Comparison of ENCODE assay signal across 23 cellular contexts in genomic region chr5:54601832-54602231, GRCh38.
DNase-seq lines count a peak whose midpoint lies in the region; ATAC-seq, FAIRE-seq and TF ChIP-seq lines count a peak whose summit lies in the region.
"Had no signal": no experiment of that assay in that cellular context is flagged by ENCODE, and none has a peak within 500 bp of the region (broad histone marks: within the 10 kb centered on the region; RNA-seq: fewer than 3 reads in every experiment).

No MANE protein-coding gene starts in this region.

- no peak for DNase-seq in right lobe of liver
- no peak for DNase-seq in HepG2 (ENCODE audit: low spot score)
- peak; percentile 36 for DNase-seq in foreskin melanocyte
- no peak for DNase-seq in sigmoid colon
- DNase-seq in HuH-7 (ENCODE audit: low spot score) = no peak
- DNase-seq in GM13976 (ENCODE audit: low spot score) = no peak
- no peak for DNase-seq in HEK293T (ENCODE audit: extremely low spot score)
- no peak for DNase-seq in retina
- DNase-seq: activated CD4-positive, alpha-beta T cell treated with anti-CD3 and anti-CD28 coated beads, Interleukin-2, amount 10 ng/mL, durations not matched to agents 24 days and 14 days; activated gamma-delta T cell; amniotic stem cell; CD4-positive, alpha-beta memory T cell; erythroblast; NCI-H1092 treated with DMSO at 0.1 percent for 48 hours; NCI-H510A; NK-92 treated with Interleukin-12 subunit alpha and Interleukin-12 subunit beta, amount 100 ng/mL, for 24 hours; ovary; small intestine; stimulated activated CD4-positive, alpha-beta T cell treated with anti-CD3 and anti-CD28 coated beads, Interleukin-4, amount 100 ng/mL, for 24 hours had no signal

- H4K20me1 ChIP-seq in HepG2 (ENCODE audit: insufficient read depth, low read length) = no peaks in the 10 kb centered on the region

- POLR2A ChIA-PET in HepG2 (lab: Yijun Ruan, JAX) = no interaction called here
- POLR2A ChIA-PET in HEK293T (lab: Yijun Ruan, JAX) = no interaction called here

- 42% methylated on average over 3 of the region's 3 CpGs for WGBS in right lobe of liver (ENCODE audit: insufficient coverage, low coverage, low lambda C conversion rate, missing lambda C conversion rate)
- WGBS in HepG2 (ENCODE audit: low lambda C conversion rate) = 37% methylated on average over 3 of the region's 3 CpGs
- 49 to 68% methylated on average over 3 of the region's 3 CpGs for WGBS in sigmoid colon, 2 donors

- H3K36me3 ChIP-seq in right lobe of liver = no peaks in the 10 kb centered on the region
- no peaks in the 10 kb centered on the region for H3K36me3 ChIP-seq in HepG2 (replicated peaks in 1 of 2; ENCODE audit: control insufficient read depth in 1 of 2, insufficient read depth in 2 of 2, low read length in 2 of 2)
- no peaks in the 10 kb centered on the region for H3K36me3 ChIP-seq in sigmoid colon
- H3K36me3 ChIP-seq: HAP-1, ovary had no signal

- H3K27ac ChIP-seq in right lobe of liver = peak overlapping the region in 1 of 3 donors; percentile 11
- no peak overlapping the region for H3K27ac ChIP-seq in HepG2 (ENCODE audit: extremely low read length, insufficient read depth, low read length)
- H3K27ac ChIP-seq in sigmoid colon = peak overlapping the region; percentile 29 to 57 (median 41)
- H3K27ac ChIP-seq: ovary, RWPE1 had no signal

- no peaks in the 10 kb centered on the region for H3K79me2 ChIP-seq in HepG2 (ENCODE audit: insufficient read depth, low read length)

- H3K4me2 ChIP-seq in HepG2 (ENCODE audit: low read depth, low read length) = no peak overlapping the region

- TF ChIP-seq CTCF in right lobe of liver (IDR thresholded peaks at IDR 0.05) (no peak), HepG2 (CRISPR knock-in tag; IDR thresholded peaks at IDR 0.05) (no peak), sigmoid colon (IDR thresholded peaks at IDR 0.05) (no peak), GM13976 (IDR thresholded peaks at IDR 0.05; ENCODE audit: borderline replicate concordance, control extremely low read depth, extremely low read depth, insufficient read depth, missing control alignments) (no peak)

- no peak for FAIRE-seq in HepG2 (lab: Jason Lieb, UNC)
- FAIRE-seq: GM12878, small intestine had no signal

- intact Hi-C loops in right lobe of liver (cut with DNase I) (no loop called here), HepG2 (cut with micrococcal nuclease; ENCODE audit: unreplicated experiment) (no loop called here), sigmoid colon (cut with DNase I) (no loop called here)

- H3K9ac ChIP-seq in HepG2 (ENCODE audit: insufficient read depth, low read depth, low read length) = no peak overlapping the region

- no peak for TF ChIP-seq RAD21 in HepG2 (CRISPR knock-in tag; IDR thresholded peaks at IDR 0.05)

- no peak overlapping the region for H3K4me3 ChIP-seq in right lobe of liver
- H3K4me3 ChIP-seq in HepG2 (replicated peaks in 1 of 3; ENCODE audit: insufficient read depth in 1 of 3, low read depth in 2 of 3, low read length in 3 of 3) = no peak overlapping the region
- H3K4me3 ChIP-seq in sigmoid colon = no peak overlapping the region
- H3K4me3 ChIP-seq: GM12878, HAP-1, lung, ovary had no signal

- H2AFZ ChIP-seq in HepG2 (ENCODE audit: low read length) = no peak overlapping the region

- in situ Hi-C loops in HepG2 (cut with HindIII; ENCODE audit: extremely low pct_ligation_motif_present, low pct_unique_long_range_greater_than_20kb) = no loop called here
- in situ Hi-C loops in GM13976 (cut with MboI; ENCODE audit: low sequenced_read_pairs, unreplicated experiment) = no loop called here

- BruUV-seq in HepG2 (replicated peaks; lab: Mats Ljungman, UMichigan) = no TSS peak

- TF ChIP-seq EP300 in HepG2 (IDR thresholded peaks at IDR 0.05; ENCODE audit: low read depth in 2 of 2, low read length in 2 of 2) (no peak), HepG2 (CRISPR knock-in tag; IDR thresholded peaks at IDR 0.05; ENCODE audit: borderline replicate concordance) (no peak), sigmoid colon (IDR thresholded peaks at IDR 0.05) (no peak)

- H3K4me1 ChIP-seq in right lobe of liver (no peaks in the 10 kb centered on the region), HepG2 (ENCODE audit: insufficient read depth, low read length) (no peaks in the 10 kb centered on the region), sigmoid colon (peaks cover 0 to 4% (median 0%) of the 10 kb centered on the region in 4 donors)
- H3K4me1 ChIP-seq: HAP-1 had no signal

- no peaks in the 10 kb centered on the region for H3K27me3 ChIP-seq in right lobe of liver
- no peaks in the 10 kb centered on the region for H3K27me3 ChIP-seq in HepG2 (ENCODE audit: control insufficient read depth in 1 of 2, insufficient read depth in 2 of 2, low read length in 2 of 2)
- no peaks in the 10 kb centered on the region for H3K27me3 ChIP-seq in sigmoid colon
- H3K27me3 ChIP-seq: ovary had no signal

- ATAC-seq in right lobe of liver (peak; percentile 19 to 56 (median 38)), HepG2 (no peak)
- ATAC-seq: GM12878 had no signal

- no peaks in the 10 kb centered on the region for H3K9me3 ChIP-seq in right lobe of liver
- H3K9me3 ChIP-seq in HepG2 (ENCODE audit: low read length) = no peaks in the 10 kb centered on the region
- peaks cover 0 to 2% (median 0%) of the 10 kb centered on the region in 4 donors for H3K9me3 ChIP-seq in sigmoid colon
- H3K9me3 ChIP-seq: HAP-1, ovary had no signal

- no peak for TF ChIP-seq POLR2A in right lobe of liver (IDR thresholded peaks at IDR 0.05)
- TF ChIP-seq POLR2A in HepG2 (IDR thresholded peaks at IDR 0.05; ENCODE audit: insufficient read depth in 1 of 2, low read depth in 2 of 2, low read length in 2 of 2) = no peak
- no peak for TF ChIP-seq POLR2A in sigmoid colon (IDR thresholded peaks at IDR 0.05)

- CTCF ChIA-PET in HepG2 (lab: Yijun Ruan, JAX; ENCODE audit: low intra/inter-chr PET ratio, low total read pairs) (no interaction called here), HEK293T (lab: Yijun Ruan, JAX) (no interaction called here)

TF ChIP-seq in HepG2, 621 proteins besides CTCF, POLR2A, EP300 and RAD21:
- TF ChIP-seq KAT7 (CRISPR knock-in tag; IDR thresholded peaks at IDR 0.05; ENCODE audit: borderline replicate concordance) = no peak
- no peak for TF ChIP-seq IKZF4 (CRISPR knock-in tag; IDR thresholded peaks at IDR 0.05; ENCODE audit: borderline replicate concordance, low read depth, not compliant biosample characterization)
- TF ChIP-seq DDIT3 (CRISPR knock-in tag; IDR thresholded peaks at IDR 0.05) = no peak
- TF ChIP-seq ZNF737 (CRISPR knock-in tag; IDR thresholded peaks at IDR 0.05; ENCODE audit: borderline replicate concordance) = no peak
TF ChIP-seq in HepG2: peak in this region for 0.

TF ChIP-seq in HEK293T, 16 proteins besides CTCF, POLR2A, EP300 and RAD21:
- TF ChIP-seq LEF1 (IDR thresholded peaks at IDR 0.05; ENCODE audit: borderline replicate concordance) (no peak), PKNOX1 (IDR thresholded peaks at IDR 0.05) (no peak), ARNT (IDR thresholded peaks at IDR 0.05) (no peak), BHLHE40 (IDR thresholded peaks at IDR 0.05; ENCODE audit: borderline replicate concordance) (no peak), ZNF384 (IDR thresholded peaks at IDR 0.05) (no peak), NFRKB (IDR thresholded peaks at IDR 0.05) (no peak), FOXM1 (IDR thresholded peaks at IDR 0.05; ENCODE audit: borderline replicate concordance) (no peak), FOXK2 (IDR thresholded peaks at IDR 0.05) (no peak), SUZ12 (IDR thresholded peaks at IDR 0.05) (no peak), L3MBTL2 (conservative IDR thresholded peaks at IDR 0.05) (no peak), FOXA1 (IDR thresholded peaks at IDR 0.05) (no peak), CTBP1 (IDR thresholded peaks at IDR 0.05; ENCODE audit: borderline replicate concordance) (no peak), ELF4 (IDR thresholded peaks at IDR 0.05) (no peak), TARDBP (IDR thresholded peaks at IDR 0.05) (no peak)
